ENCODE assay signal across 28 cellular contexts in genomic region chr11:110856340-110856739, GRCh38.
DNase-seq lines count a peak whose midpoint lies in the region; ATAC-seq, FAIRE-seq and TF ChIP-seq lines count a peak whose summit lies in the region.
"Had no signal": no experiment of that assay in that cellular context is flagged by ENCODE, and none has a peak within 500 bp of the region (broad histone marks: within the 10 kb centered on the region; RNA-seq: fewer than 3 reads in every experiment).

No MANE protein-coding gene starts in this region.

- H3K36me3 ChIP-seq in IMR-90 (ENCODE audit: control insufficient read depth, insufficient read depth, low read length) (no peaks in the 10 kb centered on the region), K562 (ENCODE audit: control insufficient read depth, insufficient read depth, low read length) (no peaks in the 10 kb centered on the region), subcutaneous abdominal adipose tissue (ENCODE audit: control insufficient read depth in 5 of 5, insufficient read depth in 5 of 5, low read length in 5 of 5) (no peaks in the 10 kb centered on the region), mesendoderm (ENCODE audit: control insufficient read depth, insufficient read depth, low read length) (no peaks in the 10 kb centered on the region)
- H3K36me3 ChIP-seq: BE2C, BLaER1 had no signal

- CTCF ChIA-PET in IMR-90 (lab: Yijun Ruan, JAX) (no interaction called here), K562 (lab: Yijun Ruan, JAX; ENCODE audit: low intra/inter-chr PET ratio) (no interaction called here)

- DNase-seq in IMR-90: no peak
- no peak for DNase-seq in K562 (ENCODE audit: extremely low read depth in 1 of 4, low spot score in 3 of 4)
- no peak for DNase-seq in mesendoderm
- DNase-seq in NCI-H774 (lab: John Stamatoyannopoulos, UW): no peak
- DNase-seq in RKO (ENCODE audit: low spot score): no peak
- DNase-seq: 8988T; ACHN; BE2C; C1 segment of cervical spinal cord; Calu3; CD4-positive, alpha-beta memory T cell; CD4-positive, CD25-positive, alpha-beta regulatory T cell; CD8-positive, alpha-beta memory T cell; COR-L47; DMS79; DND-41; EL; GDM1 had no signal

- no peak for TF ChIP-seq EP300 in K562 (IDR thresholded peaks at IDR 0.05; ENCODE audit: low read length)

- no peak for ATAC-seq in IMR-90 (ENCODE audit: low read depth)
- ATAC-seq in K562: no peak
- ATAC-seq in stimulated activated memory B cell treated with anti-CD40 and anti-IgM and Interleukin-4, amounts not matched to agents 10 μg/mL and 1 μg/mL and 100 μg/mL, for 72 hours: no peak
- ATAC-seq: GM12878 had no signal

- no peak overlapping the region for H3K4me2 ChIP-seq in IMR-90 (ENCODE audit: low read depth, low read length)
- no peak overlapping the region for H3K4me2 ChIP-seq in K562 (ENCODE audit: insufficient read depth, low read length)
- H3K4me2 ChIP-seq in mesendoderm (ENCODE audit: low read length): no peak overlapping the region

- H3K18ac ChIP-seq in IMR-90 (ENCODE audit: low read depth, low read length) (peak overlapping the region; percentile 87), mesendoderm (ENCODE audit: low read length) (no peak overlapping the region)

- H3K27ac Mint-ChIP-seq in nephron: peak overlapping the region in 2 of 3 experiments; percentile 57 to 89
- no peak overlapping the region for H3K27ac Mint-ChIP-seq in stimulated activated memory B cell treated with anti-CD40 and anti-IgM and Interleukin-4, amounts not matched to agents 10 μg/mL and 1 μg/mL and 100 μg/mL, for 72 hours
- H3K27ac Mint-ChIP-seq: CD14-positive monocyte; CD4-positive, alpha-beta memory T cell; CD4-positive, CD25-positive, alpha-beta regulatory T cell; CD8-positive, alpha-beta memory T cell had no signal

- no CpG with 5 or more reads among the region's 3 CpGs for WGBS in IMR-90 (ENCODE audit: extremely low coverage in 2 of 2, insufficient read length in 1 of 2), 2 experiments
- 0% methylated on average over 3 of the region's 3 CpGs for WGBS in K562 (ENCODE audit: insufficient coverage, low coverage, missing lambda C conversion rate)
- WGBS in mesendoderm (ENCODE audit: extremely low coverage, insufficient coverage, low lambda C conversion rate): no CpG with 5 or more reads among the region's 3 CpGs

- no peak overlapping the region for H3K4me3 Mint-ChIP-seq in nephron
- no peak overlapping the region for H3K4me3 Mint-ChIP-seq in stimulated activated memory B cell treated with anti-CD40 and anti-IgM and Interleukin-4, amounts not matched to agents 10 μg/mL and 1 μg/mL and 100 μg/mL, for 72 hours
- H3K4me3 Mint-ChIP-seq: CD14-positive monocyte; CD4-positive, alpha-beta memory T cell; CD4-positive, CD25-positive, alpha-beta regulatory T cell; CD8-positive, alpha-beta memory T cell had no signal

- H3K56ac ChIP-seq in IMR-90 (ENCODE audit: extremely low read depth, insufficient read depth, low read length) (no peak overlapping the region), mesendoderm (ENCODE audit: low read length) (no peak overlapping the region)

- no peaks in the 10 kb centered on the region for H3K79me2 ChIP-seq in K562 (ENCODE audit: control insufficient read depth, insufficient read depth, low read length)
- no peaks in the 10 kb centered on the region for H3K79me2 ChIP-seq in mesendoderm (ENCODE audit: control insufficient read depth, insufficient read depth, low read length)

- no peaks in the 10 kb centered on the region for H4K20me1 ChIP-seq in IMR-90 (ENCODE audit: insufficient read depth, low read length)
- no peaks in the 10 kb centered on the region for H4K20me1 ChIP-seq in K562 (replicated peaks; ENCODE audit: control insufficient read depth, insufficient read depth, low read length)
- H4K20me1 ChIP-seq: BLaER1 had no signal

- no peaks in the 10 kb centered on the region; the same call in 1 of the 2 replicates for H3K27me3 ChIP-seq in IMR-90 (ENCODE audit: control insufficient read depth, insufficient read depth, low read length)
- H3K27me3 ChIP-seq in K562 (ENCODE audit: control insufficient read depth in 2 of 2, insufficient read depth in 2 of 2, low read length in 2 of 2): no peaks in the 10 kb centered on the region
- H3K27me3 ChIP-seq in subcutaneous abdominal adipose tissue (ENCODE audit: control insufficient read depth in 5 of 5, insufficient read depth in 4 of 5, low read length in 5 of 5): no peaks in the 10 kb centered on the region
- H3K27me3 ChIP-seq in mesendoderm (ENCODE audit: insufficient read depth, low read length, poor library complexity): no peaks in the 10 kb centered on the region
- H3K27me3 ChIP-seq: BE2C, BLaER1 had no signal

- TF ChIP-seq POLR2A in IMR-90 (IDR thresholded peaks at IDR 0.05; ENCODE audit: low read depth, low read length) (no peak), K562 (conservative IDR thresholded peaks at IDR 0.05) (no peak)

- POLR2A ChIA-PET in IMR-90 (lab: Charles Lee; ENCODE audit: unreplicated experiment) (no interaction called here), K562 (lab: Yijun Ruan, JAX) (no interaction called here)

- H3K9me3 ChIP-seq in IMR-90 (ENCODE audit: control insufficient read depth, insufficient read depth, low read length): no peaks in the 10 kb centered on the region
- no peaks in the 10 kb centered on the region for H3K9me3 ChIP-seq in K562 (replicated peaks; ENCODE audit: control insufficient read depth, insufficient read depth, low read depth, low read length)
- no peaks in the 10 kb centered on the region for H3K9me3 ChIP-seq in subcutaneous abdominal adipose tissue (ENCODE audit: control insufficient read depth in 5 of 5, low read length in 5 of 5)
- H3K9me3 ChIP-seq: BE2C had no signal

- H3K23ac ChIP-seq in IMR-90 (ENCODE audit: low read depth, low read length): peak overlapping the region; percentile 46; the same call in 1 of the 2 replicates
- no peak overlapping the region for H3K23ac ChIP-seq in mesendoderm (ENCODE audit: low read length)

- dilution Hi-C loops in IMR-90 (cut with HindIII; ENCODE audit: low sequenced_read_pairs, unreplicated experiment): no loop called here

- no peak for FAIRE-seq in K562 (lab: Jason Lieb, UNC)
- FAIRE-seq: A204.1, D721Med, GM12878, GM12892, GM18507 had no signal

- BruUV-seq in IMR-90 (replicated peaks; lab: Mats Ljungman, UMichigan) (no TSS peak), K562 (replicated peaks; lab: Mats Ljungman, UMichigan) (no TSS peak)

- TF ChIP-seq RAD21 in IMR-90 (IDR thresholded peaks at IDR 0.05; ENCODE audit: low read length) (no peak), K562 (CRISPR knock-in tag; conservative IDR thresholded peaks at IDR 0.05 in 1 of 2, IDR thresholded peaks at IDR 0.05 in 1 of 2) (no peak)

- H3K4me1 ChIP-seq in IMR-90 (ENCODE audit: control insufficient read depth, insufficient read depth, low read length) (peaks cover 13% of the 10 kb centered on the region), K562 (replicated peaks in 1 of 2; ENCODE audit: control insufficient read depth in 2 of 2, insufficient read depth in 2 of 2, low read length in 2 of 2) (no peaks in the 10 kb centered on the region), subcutaneous abdominal adipose tissue (ENCODE audit: control insufficient read depth in 5 of 5, insufficient read depth in 5 of 5, low read length in 5 of 5) (peaks cover 4 to 56% (median 38%) of the 10 kb centered on the region in 5 donors), mesendoderm (ENCODE audit: control insufficient read depth, low read depth, low read length) (no peaks in the 10 kb centered on the region)
- H3K4me1 ChIP-seq: BE2C had no signal

- peaks cover 68% of the 10 kb centered on the region for H3K4me1 Mint-ChIP-seq in nephron
- H3K4me1 Mint-ChIP-seq in stimulated activated memory B cell treated with anti-CD40 and anti-IgM and Interleukin-4, amounts not matched to agents 10 μg/mL and 1 μg/mL and 100 μg/mL, for 72 hours: peaks cover 35% of the 10 kb centered on the region
- H3K4me1 Mint-ChIP-seq: CD14-positive monocyte; CD4-positive, alpha-beta memory T cell; CD4-positive, CD25-positive, alpha-beta regulatory T cell; CD8-positive, alpha-beta memory T cell had no signal

- no peaks in the 10 kb centered on the region for H3K27me3 Mint-ChIP-seq in nephron (ENCODE audit: low read depth)
- peaks cover 12% of the 10 kb centered on the region for H3K27me3 Mint-ChIP-seq in stimulated activated memory B cell treated with anti-CD40 and anti-IgM and Interleukin-4, amounts not matched to agents 10 μg/mL and 1 μg/mL and 100 μg/mL, for 72 hours

- no peak overlapping the region for H2AK9ac ChIP-seq in IMR-90 (replicated peaks; ENCODE audit: low read depth, low read length, poor library complexity)

- H3K9ac ChIP-seq in IMR-90 (ENCODE audit: low read depth, low read length): no peak overlapping the region
- no peak overlapping the region for H3K9ac ChIP-seq in K562 (ENCODE audit: insufficient read depth in 1 of 2, low read depth in 2 of 2, low read length in 2 of 2)
- H3K9ac ChIP-seq in subcutaneous abdominal adipose tissue (ENCODE audit: low read length in 5 of 5): no peak overlapping the region
- no peak overlapping the region for H3K9ac ChIP-seq in mesendoderm (ENCODE audit: low read length)
- H3K9ac ChIP-seq: BLaER1 had no signal

- H3K79me1 ChIP-seq in IMR-90 (ENCODE audit: low read depth in 1 of 2, low read length in 2 of 2) (no peaks in the 10 kb centered on the region), mesendoderm (ENCODE audit: low read length) (no peaks in the 10 kb centered on the region)

- no peak overlapping the region for H4K91ac ChIP-seq in IMR-90 (ENCODE audit: insufficient read depth, low read depth, low read length)

- peak overlapping the region; percentile 83 for H4K5ac ChIP-seq in IMR-90 (ENCODE audit: low read depth, low read length)
- H4K5ac ChIP-seq in mesendoderm (ENCODE audit: low read length): no peak overlapping the region

- H2BK5ac ChIP-seq in IMR-90 (ENCODE audit: low read depth, low read length, poor library complexity, severe bottlenecking) (no peak overlapping the region), mesendoderm (ENCODE audit: low read length) (no peak overlapping the region)

- H2BK20ac ChIP-seq in IMR-90 (ENCODE audit: low read depth, low read length): peak overlapping the region; percentile 54

- H2AK5ac ChIP-seq in IMR-90 (ENCODE audit: low read depth, low read length) (peak overlapping the region; percentile 80), mesendoderm (ENCODE audit: low read length) (no peak overlapping the region)

- H2AFZ ChIP-seq in IMR-90 (replicated peaks; ENCODE audit: low read length, poor library complexity): no peak overlapping the region
- no peak overlapping the region for H2AFZ ChIP-seq in K562 (ENCODE audit: low read depth, low read length)

- intact Hi-C loops in IMR-90 (cut with micrococcal nuclease) (loop anchor here (5.0 to 10.0 kb wide), 2 partner anchors 142 to 376 kb away; partner anchors contain the start of gene ARHGAP20), K562 (cut with micrococcal nuclease) (no loop called here)

- peak overlapping the region; percentile 66; the same call in 1 of the 2 replicates for H3K4ac ChIP-seq in IMR-90 (ENCODE audit: low read depth, low read length)
- H3K4ac ChIP-seq in mesendoderm (ENCODE audit: low read depth, low read length): no peak overlapping the region

- H3K14ac ChIP-seq in IMR-90 (replicated peaks; ENCODE audit: low read depth, low read length): 0 out of 2 replicates have a peak overlapping the region, but pooled peaks have one; percentile 68

- no peaks in the 10 kb centered on the region for H3K9me3 Mint-ChIP-seq in nephron
- peaks cover 6% of the 10 kb centered on the region for H3K9me3 Mint-ChIP-seq in stimulated activated memory B cell treated with anti-CD40 and anti-IgM and Interleukin-4, amounts not matched to agents 10 μg/mL and 1 μg/mL and 100 μg/mL, for 72 hours
- H3K9me3 Mint-ChIP-seq: CD4-positive, CD25-positive, alpha-beta regulatory T cell had no signal

- H3K9me1 ChIP-seq in IMR-90 (ENCODE audit: insufficient read depth, low read length) (0 out of 2 replicates have a peak, but pooled peaks cover 5% of the 10 kb centered on the region), K562 (ENCODE audit: control insufficient read depth, insufficient read depth, low read length) (no peaks in the 10 kb centered on the region)

- H3K4me3 ChIP-seq in IMR-90 (ENCODE audit: insufficient read depth, low read depth, low read length) (no peak overlapping the region), K562 (no peak overlapping the region), subcutaneous abdominal adipose tissue (ENCODE audit: low read depth in 1 of 5, low read length in 5 of 5) (no peak overlapping the region), mesendoderm (ENCODE audit: low read length) (no peak overlapping the region)
- H3K4me3 ChIP-seq: BLaER1, GM12878 had no signal

- H3K27ac ChIP-seq in IMR-90 (ENCODE audit: insufficient read depth, low read length) (peak overlapping the region; percentile 67; the same call in 1 of the 2 replicates), K562 (ENCODE audit: extremely low read depth, low read depth, low read length) (no peak overlapping the region), subcutaneous abdominal adipose tissue (ENCODE audit: low read depth, low read length) (peak overlapping the region; percentile 86), mesendoderm (ENCODE audit: low read depth, low read length) (no peak overlapping the region)
- H3K27ac ChIP-seq: BLaER1 had no signal

- H2BK120ac ChIP-seq in IMR-90 (ENCODE audit: low read depth, low read length) (peak overlapping the region; percentile 55), mesendoderm (ENCODE audit: low read depth, low read length) (no peak overlapping the region)

- in situ Hi-C loops in IMR-90 (cut with MboI; ENCODE audit: low sequenced_read_pairs) (no loop called here), K562 (cut with MboI) (no loop called here)

- H3K36me3 Mint-ChIP-seq in nephron (ENCODE audit: low read depth): no peaks in the 10 kb centered on the region
- no peaks in the 10 kb centered on the region for H3K36me3 Mint-ChIP-seq in stimulated activated memory B cell treated with anti-CD40 and anti-IgM and Interleukin-4, amounts not matched to agents 10 μg/mL and 1 μg/mL and 100 μg/mL, for 72 hours
- H3K36me3 Mint-ChIP-seq: CD14-positive monocyte; CD4-positive, alpha-beta memory T cell; CD4-positive, CD25-positive, alpha-beta regulatory T cell; CD8-positive, alpha-beta memory T cell had no signal

- H4K8ac ChIP-seq in IMR-90 (ENCODE audit: low read depth in 2 of 2, low read length in 2 of 2) (peak overlapping the region in 1 of 2 experiments; percentile 43; a peak in 1 of 4 replicates), mesendoderm (ENCODE audit: low read depth, low read length) (no peak overlapping the region)

- H2BK15ac ChIP-seq in IMR-90 (ENCODE audit: low read depth, low read length) (peak overlapping the region; percentile 80; the same call in 1 of the 3 replicates), mesendoderm (replicated peaks; ENCODE audit: low read depth) (no peak overlapping the region)

- no peak for TF ChIP-seq CTCF in IMR-90 (conservative IDR thresholded peaks at IDR 0.05; ENCODE audit: low read depth, low read length)
- TF ChIP-seq CTCF in K562 (IDR thresholded peaks at IDR 0.05 in 2 of 3, conservative IDR thresholded peaks at IDR 0.05 in 1 of 3; ENCODE audit: insufficient read depth in 2 of 3, low read depth in 1 of 3, low read length in 3 of 3): no peak
- no peak for TF ChIP-seq CTCF in nephron (IDR thresholded peaks at IDR 0.05; ENCODE audit: unreplicated experiment in 3 of 3)

Comparison
In these comparisons a context has a peak if more than half of its experiments do, and no peak if none do; other contexts are left out.
1. H3K27ac ChIP-seq: peak in IMR-90 (single experiment) and subcutaneous abdominal adipose tissue (single experiment); none in K562 (single experiment) and mesendoderm (single experiment).